Comparison of ENCODE assay signal across 17 cellular contexts in the genomic region with DNA sequence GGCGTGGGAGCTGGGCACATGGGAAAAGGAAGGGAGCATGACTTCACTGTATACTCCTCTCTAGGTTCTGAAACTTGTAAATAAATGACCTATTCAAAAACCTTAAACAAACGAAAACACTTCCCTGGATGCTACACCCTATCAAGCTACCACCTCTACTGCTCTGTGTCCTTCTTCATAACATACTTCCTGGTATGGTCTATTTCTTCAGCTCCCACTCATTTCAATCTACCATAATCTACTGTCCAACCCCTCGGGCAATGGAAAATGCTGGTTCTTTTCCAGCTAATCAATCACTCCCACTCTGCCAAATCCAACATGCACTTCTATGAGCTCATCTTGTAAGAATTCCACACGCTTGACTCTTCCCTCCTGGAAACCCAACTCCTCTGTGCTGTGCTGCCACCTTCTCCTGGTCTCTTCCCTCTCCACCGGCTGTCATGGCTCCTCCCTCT. TPM values are rescaled to one million over a fixed set of nuclear protein-coding genes. Genes with fewer than 3 reads are reported as not detected.
DNase-seq lines count a peak whose midpoint lies in the region; ATAC-seq lines count a peak whose summit lies in the region.
"Had no signal": no experiment of that assay in that cellular context is flagged by ENCODE, and none has a peak within 500 bp of the region (broad histone marks: within the 10 kb centered on the region; RNA-seq: fewer than 3 reads in every experiment).

No MANE protein-coding gene starts in this region.

- no peak overlapping the region for H3K27ac ChIP-seq in epithelial cell of prostate
- H3K27ac ChIP-seq: BLaER1 had no signal

- no peak for ATAC-seq in HG02610 (IDR thresholded peaks at IDR 0.05; ENCODE audit: unreplicated experiment)
- ATAC-seq: activated CD8-positive, alpha-beta T cell treated with anti-CD3 and anti-CD28 coated beads for 36 hours; stimulated activated naive B cell treated with anti-CD40 and anti-IgM and Interleukin-4, amounts not matched to agents 10 μg/mL and 1 μg/mL and 100 μg/mL, for 72 hours had no signal

- DNase-seq in DMS53 (lab: John Stamatoyannopoulos, UW) (peak; percentile 22), NCI-H226 (peak; percentile 93), epithelial cell of prostate (ENCODE audit: low read depth, low spot score) (peak; percentile 54), mucosa of gallbladder (ENCODE audit: low spot score) (peak; percentile 41), dedifferentiated amniotic fluid mesenchymal stem cell (ENCODE audit: extremely low spot score) (no peak), NCI-H524 (lab: John Stamatoyannopoulos, UW) (no peak)
- DNase-seq in stimulated activated CD4-positive, alpha-beta T cell treated with anti-CD3 and anti-CD28 coated beads, Interleukin-12 subunit alpha, Interleukin-12 subunit beta, amount 100 ng/mL, for 4 hours = no peak
- DNase-seq: activated CD8-positive, alpha-beta T cell treated with anti-CD3 and anti-CD28 coated beads for 36 hours; activated naive CD4-positive, alpha-beta T cell treated with anti-CD3 and anti-CD28 coated beads, Interleukin-2, amount 10 ng/mL, durations not matched to agents 7 days and 5 days; GF-D8; NCI-H1417; NCI-H510A; RPMI8226; stimulated activated CD4-positive, alpha-beta T cell treated with anti-CD3 and anti-CD28 coated beads, Interleukin-4, amount 100 ng/mL, for 1 hour; stimulated activated naive B cell treated with anti-CD40 and anti-IgM and Interleukin-4, amounts not matched to agents 10 μg/mL and 1 μg/mL and 100 μg/mL, for 72 hours had no signal

RNA-seq across cellular contexts. Expression of a gene that starts 42.4 kb away (rescaled TPM):
- 121 TPM for total RNA-seq in mucosa of gallbladder

Comparison
In these comparisons a context has a peak if more than half of its experiments do, and no peak if none do; other contexts are left out.
1. DNase-seq: peak in DMS53 (single experiment), NCI-H226 (single experiment), epithelial cell of prostate (single experiment) and mucosa of gallbladder (single experiment); none in dedifferentiated amniotic fluid mesenchymal stem cell (single experiment), stimulated activated CD4-positive, alpha-beta T cell treated with anti-CD3 and anti-CD28 coated beads, Interleukin-12 subunit alpha, Interleukin-12 subunit beta, amount 100 ng/mL, for 4 hours (single experiment) and NCI-H524 (0 of 2).